Comparison of ENCODE assay signal across 1 cellular context in the genomic region with DNA sequence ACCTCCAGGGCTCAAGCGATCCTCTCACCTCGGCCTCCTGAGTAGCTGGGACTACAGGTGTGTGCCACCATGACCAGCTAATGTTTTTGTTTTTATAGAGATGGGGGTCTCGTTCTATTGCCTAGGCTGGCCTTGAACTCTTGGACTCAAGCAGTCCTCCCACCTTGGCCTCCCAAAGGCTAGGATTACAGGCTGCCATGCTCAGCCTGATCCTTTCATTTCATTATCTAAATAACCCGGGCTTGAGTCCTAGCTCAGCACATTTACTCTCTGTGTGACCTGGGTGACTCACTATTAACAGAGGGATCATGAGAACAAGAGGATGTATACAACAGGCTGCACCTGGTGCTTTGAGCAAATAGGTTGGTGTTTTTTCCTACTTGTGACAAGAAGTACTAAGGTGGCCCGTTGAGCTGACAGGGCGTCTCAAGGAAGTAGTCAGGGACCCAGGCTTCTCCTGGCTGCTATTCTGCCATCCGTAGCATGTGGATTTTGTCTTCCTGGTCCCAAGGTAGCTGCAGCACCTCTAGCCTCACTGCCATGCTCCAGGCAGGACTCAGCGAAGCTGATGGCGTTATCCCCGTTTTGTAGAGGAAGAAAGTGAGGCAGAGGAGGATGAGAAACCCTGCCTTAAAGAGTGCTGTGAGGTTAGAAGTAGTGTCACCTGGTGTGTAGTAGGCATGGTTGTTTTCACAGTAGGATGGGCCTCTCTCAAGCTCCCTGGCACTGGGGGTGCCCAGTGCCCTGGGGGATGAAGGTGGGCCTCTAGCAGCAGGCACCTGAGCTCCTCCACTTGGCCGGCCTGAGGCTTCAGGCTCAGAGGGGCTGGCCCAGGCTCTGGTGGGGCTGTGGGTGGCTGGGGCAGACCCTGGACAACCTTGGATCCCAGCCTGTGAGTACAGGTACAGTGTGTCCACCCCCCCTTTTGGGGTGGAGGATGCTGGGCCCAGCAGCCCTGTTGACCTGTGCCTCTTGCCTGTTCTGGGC.
A peak's percentile ranks its signal among the peaks of the same experiment; 100 is the strongest.
TF ChIP-seq lines count a peak whose summit lies in the region.

No MANE protein-coding gene starts in this region.

TF ChIP-seq in HepG2, 621 proteins besides CTCF, POLR2A, EP300 and RAD21 (continued from another document and continues in another):
- TF ChIP-seq, protein P1, sequence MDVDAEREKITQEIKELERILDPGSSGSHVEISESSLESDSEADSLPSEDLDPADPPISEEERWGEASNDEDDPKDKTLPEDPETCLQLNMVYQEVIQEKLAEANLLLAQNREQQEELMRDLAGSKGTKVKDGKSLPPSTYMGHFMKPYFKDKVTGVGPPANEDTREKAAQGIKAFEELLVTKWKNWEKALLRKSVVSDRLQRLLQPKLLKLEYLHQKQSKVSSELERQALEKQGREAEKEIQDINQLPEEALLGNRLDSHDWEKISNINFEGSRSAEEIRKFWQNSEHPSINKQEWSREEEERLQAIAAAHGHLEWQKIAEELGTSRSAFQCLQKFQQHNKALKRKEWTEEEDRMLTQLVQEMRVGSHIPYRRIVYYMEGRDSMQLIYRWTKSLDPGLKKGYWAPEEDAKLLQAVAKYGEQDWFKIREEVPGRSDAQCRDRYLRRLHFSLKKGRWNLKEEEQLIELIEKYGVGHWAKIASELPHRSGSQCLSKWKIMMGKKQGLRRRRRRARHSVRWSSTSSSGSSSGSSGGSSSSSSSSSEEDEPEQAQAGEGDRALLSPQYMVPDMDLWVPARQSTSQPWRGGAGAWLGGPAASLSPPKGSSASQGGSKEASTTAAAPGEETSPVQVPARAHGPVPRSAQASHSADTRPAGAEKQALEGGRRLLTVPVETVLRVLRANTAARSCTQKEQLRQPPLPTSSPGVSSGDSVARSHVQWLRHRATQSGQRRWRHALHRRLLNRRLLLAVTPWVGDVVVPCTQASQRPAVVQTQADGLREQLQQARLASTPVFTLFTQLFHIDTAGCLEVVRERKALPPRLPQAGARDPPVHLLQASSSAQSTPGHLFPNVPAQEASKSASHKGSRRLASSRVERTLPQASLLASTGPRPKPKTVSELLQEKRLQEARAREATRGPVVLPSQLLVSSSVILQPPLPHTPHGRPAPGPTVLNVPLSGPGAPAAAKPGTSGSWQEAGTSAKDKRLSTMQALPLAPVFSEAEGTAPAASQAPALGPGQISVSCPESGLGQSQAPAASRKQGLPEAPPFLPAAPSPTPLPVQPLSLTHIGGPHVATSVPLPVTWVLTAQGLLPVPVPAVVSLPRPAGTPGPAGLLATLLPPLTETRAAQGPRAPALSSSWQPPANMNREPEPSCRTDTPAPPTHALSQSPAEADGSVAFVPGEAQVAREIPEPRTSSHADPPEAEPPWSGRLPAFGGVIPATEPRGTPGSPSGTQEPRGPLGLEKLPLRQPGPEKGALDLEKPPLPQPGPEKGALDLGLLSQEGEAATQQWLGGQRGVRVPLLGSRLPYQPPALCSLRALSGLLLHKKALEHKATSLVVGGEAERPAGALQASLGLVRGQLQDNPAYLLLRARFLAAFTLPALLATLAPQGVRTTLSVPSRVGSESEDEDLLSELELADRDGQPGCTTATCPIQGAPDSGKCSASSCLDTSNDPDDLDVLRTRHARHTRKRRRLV (CRISPR knock-in tag; IDR thresholded peaks at IDR 0.05), result no peak
- no peak for TF ChIP-seq ZNF607 (CRISPR knock-in tag; IDR thresholded peaks at IDR 0.05; ENCODE audit: borderline replicate concordance)
- TF ChIP-seq TSC22D2 (CRISPR knock-in tag; IDR thresholded peaks at IDR 0.05; ENCODE audit: borderline replicate concordance), result no peak
- TF ChIP-seq GTF2F1 (IDR thresholded peaks at IDR 0.05; ENCODE audit: low read length), result no peak
- TF ChIP-seq ZKSCAN8 (CRISPR knock-in tag; IDR thresholded peaks at IDR 0.05; ENCODE audit: borderline replicate concordance), result peak; percentile 99
- TF ChIP-seq KAT7 (CRISPR knock-in tag; IDR thresholded peaks at IDR 0.05; ENCODE audit: borderline replicate concordance), result no peak
- no peak for TF ChIP-seq SMAD3 (CRISPR knock-in tag; IDR thresholded peaks at IDR 0.05)
- no peak for TF ChIP-seq SALL1 (CRISPR knock-in tag; IDR thresholded peaks at IDR 0.05)
- TF ChIP-seq ZNF503 (CRISPR knock-in tag; IDR thresholded peaks at IDR 0.05), result no peak
- no peak for TF ChIP-seq ZNF619 (CRISPR knock-in tag; IDR thresholded peaks at IDR 0.05)
- no peak for TF ChIP-seq ELF4 (CRISPR knock-in tag; IDR thresholded peaks at IDR 0.05; ENCODE audit: borderline replicate concordance)
- TF ChIP-seq NFE2L2 (IDR thresholded peaks at IDR 0.05; ENCODE audit: low read length), result no peak
- TF ChIP-seq NBN (conservative IDR thresholded peaks at IDR 0.05), result no peak
- TF ChIP-seq SIX1 (CRISPR knock-in tag; IDR thresholded peaks at IDR 0.05; ENCODE audit: borderline replicate concordance), result no peak
- TF ChIP-seq ZNF12 (CRISPR knock-in tag; IDR thresholded peaks at IDR 0.05), result no peak
- TF ChIP-seq ZNF460 (CRISPR knock-in tag; IDR thresholded peaks at IDR 0.05; ENCODE audit: borderline replicate concordance), result peak; percentile 22; the same call in 1 of the 2 replicates
- no peak for TF ChIP-seq HNRNPUL1 (IDR thresholded peaks at IDR 0.05; ENCODE audit: low read depth, low read length)
- TF ChIP-seq ZNF180 (CRISPR knock-in tag; IDR thresholded peaks at IDR 0.05; ENCODE audit: borderline replicate concordance, low read depth), result no peak
- no peak for TF ChIP-seq ZFP36 (IDR thresholded peaks at IDR 0.05; ENCODE audit: borderline replicate concordance, low read depth, low read length, partially characterized antibody)
- no peak for TF ChIP-seq FLYWCH1 (CRISPR knock-in tag; IDR thresholded peaks at IDR 0.05)
- TF ChIP-seq ZNF337 (CRISPR knock-in tag; IDR thresholded peaks at IDR 0.05; ENCODE audit: borderline replicate concordance, low read depth), result no peak
- TF ChIP-seq CHD4 (IDR thresholded peaks at IDR 0.05; ENCODE audit: borderline replicate concordance, low read length), result 0 out of 2 replicates have a peak, but pooled peaks have one; percentile 70
- peak; percentile 44; the same call in 1 of the 2 replicates for TF ChIP-seq NR2F6 (IDR thresholded peaks at IDR 0.05)
- peak; percentile 51; the same call in 1 of the 2 replicates for TF ChIP-seq NR2F6 (CRISPR knock-in tag; IDR thresholded peaks at IDR 0.05)
- TF ChIP-seq ZBTB3 (CRISPR knock-in tag; IDR thresholded peaks at IDR 0.05; ENCODE audit: borderline replicate concordance, low read depth), result no peak
- TF ChIP-seq SOX13 (IDR thresholded peaks at IDR 0.05), result no peak
- TF ChIP-seq SOX13 (CRISPR knock-in tag; conservative IDR thresholded peaks at IDR 0.05 in 1 of 2, IDR thresholded peaks at IDR 0.05 in 1 of 2), result peak in 1 of 2 experiments; percentile 23; a peak in 1 of 4 replicates
- TF ChIP-seq ZNF121 (CRISPR knock-in tag; IDR thresholded peaks at IDR 0.05), result peak; percentile 55
- no peak for TF ChIP-seq ZNF766 (CRISPR knock-in tag; IDR thresholded peaks at IDR 0.05; ENCODE audit: borderline replicate concordance)
- TF ChIP-seq FOXP1 (IDR thresholded peaks at IDR 0.05), result no peak
- TF ChIP-seq FOXP1 (CRISPR knock-in tag; IDR thresholded peaks at IDR 0.05), result peak; percentile 46; the same call in 1 of the 2 replicates
- no peak for TF ChIP-seq AKAP8 (CRISPR knock-in tag; IDR thresholded peaks at IDR 0.05)
- no peak for TF ChIP-seq ARHGAP35 (CRISPR knock-in tag; IDR thresholded peaks at IDR 0.05; ENCODE audit: borderline replicate concordance)
- no peak for TF ChIP-seq CENPBD1 (CRISPR knock-in tag; IDR thresholded peaks at IDR 0.05; ENCODE audit: borderline replicate concordance, low read depth)
- TF ChIP-seq, protein P2, sequence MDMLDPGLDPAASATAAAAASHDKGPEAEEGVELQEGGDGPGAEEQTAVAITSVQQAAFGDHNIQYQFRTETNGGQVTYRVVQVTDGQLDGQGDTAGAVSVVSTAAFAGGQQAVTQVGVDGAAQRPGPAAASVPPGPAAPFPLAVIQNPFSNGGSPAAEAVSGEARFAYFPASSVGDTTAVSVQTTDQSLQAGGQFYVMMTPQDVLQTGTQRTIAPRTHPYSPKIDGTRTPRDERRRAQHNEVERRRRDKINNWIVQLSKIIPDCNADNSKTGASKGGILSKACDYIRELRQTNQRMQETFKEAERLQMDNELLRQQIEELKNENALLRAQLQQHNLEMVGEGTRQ (IDR thresholded peaks at IDR 0.05; ENCODE audit: low read depth, low read length), result no peak
- TF ChIP-seq, protein P2 (CRISPR knock-in tag; IDR thresholded peaks at IDR 0.05; ENCODE audit: borderline replicate concordance), result no peak
- no peak for TF ChIP-seq PHF20 (CRISPR knock-in tag; IDR thresholded peaks at IDR 0.05)
- no peak for TF ChIP-seq ZMAT3 (CRISPR knock-in tag; conservative IDR thresholded peaks at IDR 0.05)
- TF ChIP-seq MEIS1 (CRISPR knock-in tag; IDR thresholded peaks at IDR 0.05; ENCODE audit: borderline replicate concordance), result no peak
- TF ChIP-seq JARID2 (CRISPR knock-in tag; IDR thresholded peaks at IDR 0.05; ENCODE audit: insufficient replicate concordance), result no peak
- TF ChIP-seq RCOR2 (CRISPR knock-in tag; IDR thresholded peaks at IDR 0.05), result peak; percentile 77; the same call in 1 of the 2 replicates
- no peak for TF ChIP-seq ZNF512B (CRISPR knock-in tag; IDR thresholded peaks at IDR 0.05; ENCODE audit: borderline replicate concordance)
- no peak for TF ChIP-seq NR3C1 (CRISPR knock-in tag; IDR thresholded peaks at IDR 0.05)
- TF ChIP-seq MXD4 (CRISPR knock-in tag; IDR thresholded peaks at IDR 0.05), result no peak
- no peak for TF ChIP-seq ZNF256 (CRISPR knock-in tag; conservative IDR thresholded peaks at IDR 0.05)
- TF ChIP-seq CEBPB (IDR thresholded peaks at IDR 0.05; ENCODE audit: borderline replicate concordance, low read depth, low read length), result no peak
- no peak for TF ChIP-seq ZNF354B (CRISPR knock-in tag; IDR thresholded peaks at IDR 0.05)
- TF ChIP-seq, protein P3, sequence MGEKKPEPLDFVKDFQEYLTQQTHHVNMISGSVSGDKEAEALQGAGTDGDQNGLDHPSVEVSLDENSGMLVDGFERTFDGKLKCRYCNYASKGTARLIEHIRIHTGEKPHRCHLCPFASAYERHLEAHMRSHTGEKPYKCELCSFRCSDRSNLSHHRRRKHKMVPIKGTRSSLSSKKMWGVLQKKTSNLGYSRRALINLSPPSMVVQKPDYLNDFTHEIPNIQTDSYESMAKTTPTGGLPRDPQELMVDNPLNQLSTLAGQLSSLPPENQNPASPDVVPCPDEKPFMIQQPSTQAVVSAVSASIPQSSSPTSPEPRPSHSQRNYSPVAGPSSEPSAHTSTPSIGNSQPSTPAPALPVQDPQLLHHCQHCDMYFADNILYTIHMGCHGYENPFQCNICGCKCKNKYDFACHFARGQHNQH (CRISPR knock-in tag; IDR thresholded peaks at IDR 0.05), result 0 out of 2 replicates have a peak, but pooled peaks have one; percentile 19
- TF ChIP-seq HMGA1 (CRISPR knock-in tag; conservative IDR thresholded peaks at IDR 0.05), result no peak
- TF ChIP-seq TFAP4 (IDR thresholded peaks at IDR 0.05; ENCODE audit: borderline replicate concordance, low read depth), result peak; percentile 41; the same call in 1 of the 2 replicates
- TF ChIP-seq NCOR1 (IDR thresholded peaks at IDR 0.05; ENCODE audit: borderline replicate concordance, low read length), result no peak
- no peak for TF ChIP-seq SMARCC2 (IDR thresholded peaks at IDR 0.05)
- no peak for TF ChIP-seq ZSCAN31 (CRISPR knock-in tag; IDR thresholded peaks at IDR 0.05; ENCODE audit: low read depth)
